26 cellular contexts compared by ENCODE assay signal in genomic region chr22:49627217-49628181, GRCh38.
DNase-seq lines count a peak whose midpoint lies in the region; ATAC-seq, FAIRE-seq and TF ChIP-seq lines count a peak whose summit lies in the region.
"Had no signal": no experiment of that assay in that cellular context is flagged by ENCODE, and none has a peak within 500 bp of the region (broad histone marks: within the 10 kb centered on the region; RNA-seq: fewer than 3 reads in every experiment).

No MANE protein-coding gene starts in this region.

- peaks cover 14% of the 10 kb centered on the region for H3K27me3 ChIP-seq in left ventricle myocardium inferior (ENCODE audit: low read depth)
- no peaks in the 10 kb centered on the region for H3K27me3 ChIP-seq in Panc1 (ENCODE audit: control insufficient read depth, insufficient read depth, low read length)
- no peaks in the 10 kb centered on the region for H3K27me3 ChIP-seq in aorta (ENCODE audit: control insufficient read depth in 1 of 2, insufficient read depth in 2 of 2, low read length in 1 of 2)
- H3K27me3 ChIP-seq: ascending aorta had no signal

- 75 to 78% methylated on average over 31 of the region's 31 CpGs for WGBS in aorta, 2 donors

- H3K4me3 ChIP-seq in left ventricle myocardium inferior (no peak overlapping the region), Panc1 (ENCODE audit: low read depth in 2 of 2, low read length in 2 of 2) (no peak overlapping the region), kidney (ENCODE audit: low read length in 2 of 2) (no peak overlapping the region), aorta (ENCODE audit: low read length in 2 of 2) (no peak overlapping the region)
- H3K4me3 ChIP-seq: ascending aorta, coronary artery had no signal

- BruUV-seq in Panc1 (replicated peaks; lab: Mats Ljungman, UMichigan), result no TSS peak

- H3K9me3 ChIP-seq in left ventricle myocardium inferior (replicated peaks) (no peaks in the 10 kb centered on the region), Panc1 (ENCODE audit: control insufficient read depth, insufficient read depth, low read depth, low read length) (no peaks in the 10 kb centered on the region), kidney (ENCODE audit: control insufficient read depth in 1 of 2, low read length in 2 of 2) (no peaks in the 10 kb centered on the region), aorta (ENCODE audit: control insufficient read depth, low read length) (no peaks in the 10 kb centered on the region)
- H3K9me3 ChIP-seq: ascending aorta had no signal

- H3K36me3 ChIP-seq in left ventricle myocardium inferior (no peaks in the 10 kb centered on the region), Panc1 (ENCODE audit: control insufficient read depth, insufficient read depth, low read length) (no peaks in the 10 kb centered on the region), kidney (ENCODE audit: control insufficient read depth in 1 of 2, insufficient read depth in 2 of 2, low read length in 2 of 2) (no peaks in the 10 kb centered on the region), aorta (ENCODE audit: control insufficient read depth in 1 of 2, insufficient read depth in 2 of 2, low read length in 1 of 2) (no peaks in the 10 kb centered on the region)
- H3K36me3 ChIP-seq: ascending aorta had no signal

- no peak for FAIRE-seq in kidney (lab: Jason Lieb, UNC)
- FAIRE-seq: GM18507, GM19239 had no signal

- no peak for ATAC-seq in left ventricle myocardium superior
- ATAC-seq in Panc1, result peak; percentile 69
- no peak for ATAC-seq in aorta (ENCODE audit: low FRiP score)
- ATAC-seq: activated CD8-positive, alpha-beta memory T cell treated with anti-CD3 and anti-CD28 coated beads, Interleukin-2, amount 10 ng/mL, durations not matched to agents 7 days and 5 days; activated T-cell treated with anti-CD3 and anti-CD28 coated beads, Interleukin-2, amount 50 U/mL, for 4 hours; naive thymus-derived CD4-positive, alpha-beta T cell; stimulated activated naive B cell treated with anti-CD40 and anti-IgM and Interleukin-4, amounts not matched to agents 10 μg/mL and 1 μg/mL and 100 μg/mL, for 72 hours had no signal

- DNase-seq in left ventricle myocardium superior, result peak; percentile 26
- DNase-seq in left ventricle myocardium inferior, result no peak
- no peak for DNase-seq in Panc1 (ENCODE audit: low read depth, low spot score)
- peak; percentile 59 for DNase-seq in kidney
- DNase-seq in aorta, result peak; percentile 28 to 71
- DNase-seq in amniotic stem cell (lab: John Stamatoyannopoulos, UW), result no peak
- DNase-seq in T1000 (lab: John Stamatoyannopoulos, UW), result no peak
- DNase-seq: activated CD4-positive, alpha-beta T cell treated with anti-CD3 and anti-CD28 coated beads, Interleukin-2, amount 10 ng/mL, durations not matched to agents 7 days and 5 days; activated CD8-positive, alpha-beta memory T cell treated with anti-CD3 and anti-CD28 coated beads, Interleukin-2, amount 10 ng/mL, durations not matched to agents 7 days and 5 days; activated gamma-delta T cell; activated naive CD8-positive, alpha-beta T cell treated with anti-CD3 and anti-CD28 coated beads for 36 hours; activated T-cell treated with anti-CD3 and anti-CD28 coated beads, Interleukin-2, amount 50 U/mL, for 4 hours; CD4-positive, alpha-beta memory T cell; effector CD8-positive, alpha-beta T cell; H9; KBM-7; midbrain; naive thymus-derived CD4-positive, alpha-beta T cell; NCI-H1930; NCI-H524 treated with DMSO at 0.1 percent for 48 hours; stimulated activated naive B cell treated with anti-CD40 and anti-IgM and Interleukin-4, amounts not matched to agents 10 μg/mL and 1 μg/mL and 100 μg/mL, for 72 hours had no signal

- intact Hi-C loops in left ventricle myocardium superior (cut with micrococcal nuclease), result no loop called here
- intact Hi-C loops in left ventricle myocardium inferior (cut with micrococcal nuclease), result no loop called here
- intact Hi-C loops in Panc1 (cut with micrococcal nuclease; ENCODE audit: unreplicated experiment), result no loop called here
- intact Hi-C loops in kidney (cut with DNase I), result no loop called here
- intact Hi-C loops in aorta (cut with DNase I), result no loop called here

- in situ Hi-C loops in Panc1 (cut with HindIII; ENCODE audit: low pct_unique_long_range_greater_than_20kb, low sequenced_read_pairs), result no loop called here

- CTCF ChIA-PET in Panc1 (lab: Charles Lee), result no interaction called here

- no peak overlapping the region for H3K27ac ChIP-seq in left ventricle myocardium inferior (replicated peaks)
- no peak overlapping the region for H3K27ac ChIP-seq in Panc1 (ENCODE audit: low read length)
- no peak overlapping the region for H3K27ac ChIP-seq in kidney (ENCODE audit: low read depth in 2 of 2, low read length in 2 of 2)
- no peak overlapping the region for H3K27ac ChIP-seq in aorta (ENCODE audit: low read depth in 1 of 2, low read length in 2 of 2)
- H3K27ac ChIP-seq: ascending aorta, coronary artery, epithelial cell of prostate had no signal

- no peak overlapping the region for H3K9ac ChIP-seq in kidney (ENCODE audit: low read length in 2 of 2)

- TF ChIP-seq CTCF in left ventricle myocardium inferior (IDR thresholded peaks at IDR 0.05; ENCODE audit: borderline replicate concordance), result no peak
- TF ChIP-seq CTCF in Panc1 (IDR thresholded peaks at IDR 0.05), result no peak; the same call in 1 of the 2 replicates
- TF ChIP-seq CTCF in kidney (IDR thresholded peaks at IDR 0.05; ENCODE audit: borderline replicate concordance, extremely low read depth, insufficient read depth), result no peak

- POLR2A ChIA-PET in Panc1 (lab: Charles Lee), result no interaction called here

- H3K4me1 ChIP-seq in left ventricle myocardium inferior, result peaks cover 6% of the 10 kb centered on the region
- H3K4me1 ChIP-seq in Panc1 (ENCODE audit: control insufficient read depth, insufficient read depth, low read length), result no peaks in the 10 kb centered on the region
- H3K4me1 ChIP-seq in kidney (ENCODE audit: control insufficient read depth in 1 of 2, insufficient read depth in 1 of 2, low read depth in 1 of 2, low read length in 2 of 2), result peaks cover 0 to 3% of the 10 kb centered on the region in 2 donors
- H3K4me1 ChIP-seq in aorta (ENCODE audit: control insufficient read depth in 1 of 2, insufficient read depth in 2 of 2, low read length in 2 of 2), result no peaks in the 10 kb centered on the region

Comparison
In these comparisons a context has a peak if more than half of its experiments do, and no peak if none do; other contexts are left out.
1. DNase-seq: peak in left ventricle myocardium superior (single experiment), kidney (single experiment) and aorta (2 of 2); none in left ventricle myocardium inferior (single experiment), Panc1 (single experiment), amniotic stem cell (single experiment) and T1000 (single experiment).